ENCODE assay signal across 8 cellular contexts in the genomic region with DNA sequence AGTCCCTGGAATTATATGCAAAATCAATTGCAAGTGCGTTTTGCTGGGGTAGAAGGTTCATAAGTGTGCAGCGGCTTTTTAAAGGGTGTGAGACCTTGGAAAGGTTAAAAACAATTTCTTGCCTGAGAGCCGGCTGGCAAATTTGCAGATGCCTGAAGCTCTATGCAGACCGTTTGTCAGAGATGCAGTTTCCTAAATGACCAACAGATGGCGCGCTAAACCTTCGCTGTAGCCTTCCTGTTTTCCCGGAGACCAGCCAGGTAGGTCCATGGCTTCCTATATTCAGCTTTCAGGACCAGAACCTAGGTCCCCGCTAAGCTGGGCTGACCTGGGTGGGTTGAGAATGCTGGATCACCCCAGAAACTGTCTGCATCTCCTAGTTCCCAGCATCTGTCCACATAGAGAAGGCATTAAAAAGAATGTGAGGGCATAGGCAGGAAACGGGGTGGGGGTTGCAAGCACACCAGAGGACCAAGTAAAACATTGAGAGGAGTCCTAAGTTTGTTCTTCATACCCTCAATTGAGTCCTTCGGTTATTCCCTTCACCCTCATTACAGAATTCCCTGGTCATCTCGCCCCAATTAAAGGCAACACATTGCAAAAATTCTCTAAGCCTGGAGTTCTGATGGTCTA. TPM values are rescaled to one million over a fixed set of nuclear protein-coding genes. Genes with fewer than 3 reads are reported as not detected.
DNase-seq lines count a peak whose midpoint lies in the region; ATAC-seq and TF ChIP-seq lines count a peak whose summit lies in the region.

No MANE protein-coding gene starts in this region.

- POLR2A ChIA-PET in RWPE1 (lab: Yijun Ruan, JAX; ENCODE audit: low non-redundant PET) = no interaction called here

- no peak overlapping the region for H2AFZ ChIP-seq in MM.1S (ENCODE audit: low read length)

- no peaks in the 10 kb centered on the region for H3K36me3 ChIP-seq in MM.1S (replicated peaks; ENCODE audit: insufficient read depth, low read length)
- no peaks in the 10 kb centered on the region for H3K36me3 ChIP-seq in sigmoid colon

- H3K4me1 ChIP-seq in MM.1S (ENCODE audit: low read length) = no peaks in the 10 kb centered on the region
- no peaks in the 10 kb centered on the region for H3K4me1 ChIP-seq in sigmoid colon

- H3K27ac ChIP-seq in MM.1S (ENCODE audit: low read length) (no peak overlapping the region), RWPE1 (no peak overlapping the region), sigmoid colon (no peak overlapping the region)

- peak; percentile 38 to 79 for DNase-seq in NCI-H524 (lab: John Stamatoyannopoulos, UW)
- DNase-seq in NCI-H524 treated with DMSO at 0.1 percent for 48 hours (lab: John Stamatoyannopoulos, UW) = no peak
- peak; percentile 47 for DNase-seq in MM.1S
- peak; percentile 76 for DNase-seq in RWPE1 (ENCODE audit: low spot score)
- DNase-seq in astrocyte of the cerebellum (ENCODE audit: low read depth) = peak; percentile 67
- DNase-seq in hepatic stellate cell (ENCODE audit: low spot score) = peak; percentile 69
- peak; percentile 74 for DNase-seq in sigmoid colon

- in situ Hi-C loops in astrocyte of the cerebellum (cut with HindIII; ENCODE audit: low sequenced_read_pairs) = loop anchor here (25.0 kb wide), 1 partner anchor 470 kb away; no protein-coding TSS in a partner anchor

- H3K9ac ChIP-seq in MM.1S (ENCODE audit: low read length) = no peak overlapping the region

- no peaks in the 10 kb centered on the region for H3K79me2 ChIP-seq in MM.1S (ENCODE audit: low read length)

- CTCF ChIA-PET in RWPE1 (lab: Yijun Ruan, JAX) = interaction anchor here (0.5 to 2.8 kb wide), 29 partner anchors 9 to 552 kb away, joined by 3 to 40 read pairs (median 4); no protein-coding TSS in a partner anchor

- TF ChIP-seq EP300 in sigmoid colon (IDR thresholded peaks at IDR 0.05) = no peak

- H3K9me3 ChIP-seq in MM.1S (replicated peaks; ENCODE audit: insufficient read depth, low read length) = no peaks in the 10 kb centered on the region
- peaks cover 0 to 7% (median 0%) of the 10 kb centered on the region in 4 donors for H3K9me3 ChIP-seq in sigmoid colon

- TF ChIP-seq POLR2A in sigmoid colon (IDR thresholded peaks at IDR 0.05) = no peak

- H4K20me1 ChIP-seq in MM.1S (ENCODE audit: insufficient read depth, low read length) = no peaks in the 10 kb centered on the region

- peaks cover 13% of the 10 kb centered on the region for H3K27me3 ChIP-seq in MM.1S (replicated peaks; ENCODE audit: insufficient read depth, low read length)
- peaks cover 5 to 53% (median 6%) of the 10 kb centered on the region in 3 donors for H3K27me3 ChIP-seq in sigmoid colon

- ATAC-seq in GM19455 (IDR thresholded peaks at IDR 0.05; ENCODE audit: unreplicated experiment) = no peak

- 17 to 19% methylated on average over 12 of the region's 12 CpGs for WGBS in sigmoid colon, 2 donors

- H3K4me2 ChIP-seq in MM.1S (ENCODE audit: low read depth, low read length) = no peak overlapping the region

- H3F3A ChIP-seq in MM.1S (ENCODE audit: insufficient read depth, low read length) = no peaks in the 10 kb centered on the region

- H3K9me2 ChIP-seq in MM.1S (replicated peaks; ENCODE audit: insufficient read depth, low read length) = no peaks in the 10 kb centered on the region

- H3K4me3 ChIP-seq in MM.1S (ENCODE audit: low read length) (no peak overlapping the region), astrocyte of the cerebellum (ENCODE audit: low read depth, low read length) (no peak overlapping the region), sigmoid colon (no peak overlapping the region)

- intact Hi-C loops in sigmoid colon (cut with DNase I) = no loop called here

- TF ChIP-seq CTCF in MM.1S (IDR thresholded peaks at IDR 0.05; ENCODE audit: low read length) (peak; percentile 71), RWPE1 (conservative IDR thresholded peaks at IDR 0.05; ENCODE audit: low read depth) (peak; percentile 91), astrocyte of the cerebellum (IDR thresholded peaks at IDR 0.05; ENCODE audit: low read depth, low read length, missing control alignments) (peak; percentile 93), sigmoid colon (IDR thresholded peaks at IDR 0.05) (peak; percentile 28 to 87 (median 80))

RNA-seq across cellular contexts. Expression of gene NOS1, which starts 5.7 kb away (rescaled TPM):
- 10 to 100 TPM in 3 of 4 donors, 1 to 10 TPM in 1; 1.6 to 14.7 (median 11.5) TPM for total RNA-seq in sigmoid colon
- polyA plus RNA-seq in sigmoid colon = 1 to 10 TPM in 1 of 3 donors, not detected in 2; 2.9 TPM
